Comparison of ENCODE assay signal across 9 cellular contexts in the genomic region with DNA sequence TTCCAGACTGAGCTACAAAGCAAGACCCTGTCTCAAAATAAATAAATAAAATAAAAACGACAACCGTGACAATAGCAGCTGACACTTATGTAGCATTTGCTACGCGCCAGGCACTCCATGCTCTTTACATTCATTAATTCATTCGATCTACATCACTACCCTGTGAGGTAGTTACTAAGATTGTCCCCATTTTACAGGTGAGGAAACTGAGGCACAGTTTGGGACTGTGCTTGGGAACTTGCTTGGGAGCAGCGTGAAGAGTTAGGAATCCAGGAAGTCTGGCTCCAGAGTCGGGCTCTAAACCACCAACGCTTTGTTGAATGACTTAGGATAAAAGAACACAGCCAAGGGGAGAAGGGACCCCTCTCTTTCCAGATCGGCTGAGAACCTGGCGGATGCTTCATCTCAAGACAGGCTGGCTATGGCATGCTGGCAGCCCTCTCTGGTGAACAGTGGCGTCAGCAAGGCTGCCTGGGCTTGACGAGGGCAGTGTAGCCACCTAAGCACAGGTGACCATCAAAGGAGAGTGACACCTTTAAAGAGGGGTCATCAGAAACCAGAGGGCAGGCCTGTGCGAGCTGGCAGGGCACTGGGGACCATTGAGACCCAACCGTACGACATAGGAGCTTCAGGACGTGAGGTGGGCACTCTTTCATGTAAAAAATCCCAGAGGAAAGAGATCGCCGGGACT. TPM values are rescaled to one million over a fixed set of nuclear protein-coding genes. Genes with fewer than 3 reads are reported as not detected.
DNase-seq lines count a peak whose midpoint lies in the region; ATAC-seq and TF ChIP-seq lines count a peak whose summit lies in the region.
"Had no signal": no experiment of that assay in that cellular context is flagged by ENCODE, and none has a peak within 500 bp of the region (broad histone marks: within the 10 kb centered on the region; RNA-seq: fewer than 3 reads in every experiment).

No MANE protein-coding gene starts in this region.

- no peaks in the 10 kb centered on the region for H4K20me1 ChIP-seq in neural progenitor cell (ENCODE audit: low read depth)

- H3K4me2 ChIP-seq in neural progenitor cell, result peak overlapping the region; percentile 85

- H2AFZ ChIP-seq in neural progenitor cell (replicated peaks), result peak overlapping the region; percentile 99

- H3K4me3 ChIP-seq in GM12865 (ENCODE audit: low read depth, low read length), result peak overlapping the region; percentile 96
- peak overlapping the region; percentile 89 for H3K4me3 ChIP-seq in MG63
- H3K4me3 ChIP-seq in endodermal cell (ENCODE audit: low read length), result peak overlapping the region; percentile 99
- peak overlapping the region; percentile 83 for H3K4me3 ChIP-seq in neural progenitor cell

- H3K79me2 ChIP-seq in neural progenitor cell (ENCODE audit: low read depth), result peaks cover 27% of the 10 kb centered on the region

- H3K27ac ChIP-seq in endodermal cell (ENCODE audit: low read depth, low read length), result peak overlapping the region; percentile 100
- peak overlapping the region; percentile 98 for H3K27ac ChIP-seq in neural progenitor cell

- TF ChIP-seq CTCF in GM12865 (IDR thresholded peaks at IDR 0.05; ENCODE audit: insufficient read depth, low read depth, low read length, missing control alignments) (no peak), endodermal cell (conservative IDR thresholded peaks at IDR 0.05) (no peak), neural progenitor cell (IDR thresholded peaks at IDR 0.05) (no peak)

- DNase-seq in GM12865 (ENCODE audit: low read depth) (no peak), MG63 (no peak), endodermal cell (no peak), neural progenitor cell (ENCODE audit: low spot score) (no peak), Ammon's horn (ENCODE audit: low spot score) (no peak), NCI-H1417 treated with DMSO at 0.1 percent for 48 hours (lab: John Stamatoyannopoulos, UW) (no peak)
- DNase-seq in stimulated activated CD4-positive, alpha-beta T cell treated with anti-CD3 and anti-CD28 coated beads, Interleukin-4, amount 100 ng/mL, for 4 hours, result no peak

- H3K4me1 Mint-ChIP-seq in endodermal cell (peaks cover 4% of the 10 kb centered on the region), neural progenitor cell (peaks cover 21% of the 10 kb centered on the region)

- H3K9ac ChIP-seq in endodermal cell (ENCODE audit: extremely low read depth, low read length, poor library complexity, severe bottlenecking) (peak overlapping the region; percentile 96), neural progenitor cell (peak overlapping the region; percentile 98)

- H3K27me3 ChIP-seq in MG63 (no peaks in the 10 kb centered on the region), endodermal cell (ENCODE audit: control insufficient read depth, insufficient read depth, low read length, poor library complexity, severe bottlenecking) (no peaks in the 10 kb centered on the region), neural progenitor cell (no peaks in the 10 kb centered on the region)

- 29 to 37% methylated on average over 17 to 18 of the region's 18 CpGs for WGBS in endodermal cell (ENCODE audit: insufficient coverage in 1 of 2, insufficient read length in 1 of 2), 2 experiments

- H3K4me1 ChIP-seq in endodermal cell (ENCODE audit: control insufficient read depth, insufficient read depth, low read length) (no peaks in the 10 kb centered on the region), neural progenitor cell (peaks cover 9% of the 10 kb centered on the region)

- no peaks in the 10 kb centered on the region for H3K9me3 ChIP-seq in MG63
- no peaks in the 10 kb centered on the region for H3K9me3 ChIP-seq in endodermal cell (ENCODE audit: control insufficient read depth, low read length)
- H3K9me3 ChIP-seq in neural progenitor cell (ENCODE audit: low read depth), result no peaks in the 10 kb centered on the region

- ATAC-seq in HG03571 (IDR thresholded peaks at IDR 0.05; ENCODE audit: unreplicated experiment), result no peak

- peak overlapping the region; percentile 99 for H3K27ac Mint-ChIP-seq in endodermal cell
- peak overlapping the region; percentile 92 for H3K27ac Mint-ChIP-seq in neural progenitor cell

- H3K36me3 ChIP-seq in MG63, result no peaks in the 10 kb centered on the region; the same call in 1 of the 2 replicates
- H3K36me3 ChIP-seq in endodermal cell (ENCODE audit: control insufficient read depth, insufficient read depth, low read length), result peaks cover 16% of the 10 kb centered on the region
- H3K36me3 ChIP-seq in neural progenitor cell, result no peaks in the 10 kb centered on the region

- H3K27me3 Mint-ChIP-seq in endodermal cell (ENCODE audit: insufficient read depth) (no peaks in the 10 kb centered on the region), neural progenitor cell (ENCODE audit: insufficient read depth, low read depth) (peaks cover 2% of the 10 kb centered on the region)

- peaks cover 25% of the 10 kb centered on the region for H3K36me3 Mint-ChIP-seq in endodermal cell (ENCODE audit: low read depth)
- H3K36me3 Mint-ChIP-seq in neural progenitor cell, result peaks cover 8% of the 10 kb centered on the region

- H3K4me3 Mint-ChIP-seq in endodermal cell (peak overlapping the region; percentile 88), neural progenitor cell (peak overlapping the region; percentile 93)

- H3K9me3 Mint-ChIP-seq in endodermal cell (no peaks in the 10 kb centered on the region), neural progenitor cell (no peaks in the 10 kb centered on the region)

- H3F3A ChIP-seq in neural progenitor cell (ENCODE audit: low read depth), result peaks cover 3% of the 10 kb centered on the region

RNA-seq across cellular contexts. Expression of a gene that starts 0.6 kb away (rescaled TPM):
- 20.8 and 34.5 TPM in 2 replicates for total RNA-seq in MG63 (2014; rRNA removed; shearing (Covaris generic); ENCODE audit: low replicate concordance)
- total RNA-seq in endodermal cell (10 to 100 TPM; 13.4 to 14.3 TPM), neural progenitor cell (ENCODE audit: low replicate concordance) (0.69 and 12.1 TPM in 2 replicates)
- 7.8 TPM for polyA plus RNA-seq in endodermal cell (2013, experiment 1 of 2)
- polyA plus RNA-seq in endodermal cell (2013, experiment 2 of 2), result 7.8 TPM

RNA-seq across cellular contexts. Expression of a gene that starts 6.2 kb away (rescaled TPM):
- 20.8 and 31.1 TPM in 2 replicates for total RNA-seq in MG63 (2014; rRNA removed; shearing (Covaris generic); ENCODE audit: low replicate concordance)
- total RNA-seq in endodermal cell (10 to 100 TPM; 56.7 to 65.1 TPM), neural progenitor cell (ENCODE audit: low replicate concordance) (16.4 and 56.1 TPM in 2 replicates)
- 49.5 TPM for polyA plus RNA-seq in endodermal cell (2013, experiment 1 of 2)
- 52.5 TPM for polyA plus RNA-seq in endodermal cell (2013, experiment 2 of 2)

RNA-seq across cellular contexts. Expression of a gene that starts 16.6 kb away (rescaled TPM):
- not detected in 2 replicates for total RNA-seq in MG63 (2014; rRNA removed; shearing (Covaris generic); ENCODE audit: low replicate concordance)
- total RNA-seq in endodermal cell (not detected), neural progenitor cell (ENCODE audit: low replicate concordance) (not detected in 2 replicates)
- not detected for polyA plus RNA-seq in endodermal cell (2013, experiment 1 of 2)
- polyA plus RNA-seq in endodermal cell (2013, experiment 2 of 2), result not detected
- total RNA-seq: SK-MEL-5 had no signal

RNA-seq across cellular contexts. Expression of a gene that starts 19.6 kb away (rescaled TPM):
- not detected in 2 replicates for total RNA-seq in MG63 (2014; rRNA removed; shearing (Covaris generic); ENCODE audit: low replicate concordance)
- total RNA-seq in endodermal cell, result not detected
- polyA plus RNA-seq in endodermal cell (2013, experiment 1 of 2), result 1.4 TPM
- 1.5 TPM for polyA plus RNA-seq in endodermal cell (2013, experiment 2 of 2)
- 0.81 and 1.7 TPM in 2 replicates for total RNA-seq in neural progenitor cell (ENCODE audit: low replicate concordance)
- total RNA-seq: SK-MEL-5 had no signal

RNA-seq across cellular contexts. Expression of a gene that starts 39.1 kb away (rescaled TPM):
- not detected in 2 replicates for total RNA-seq in MG63 (2014; rRNA removed; shearing (Covaris generic); ENCODE audit: low replicate concordance)
- total RNA-seq in endodermal cell, result 1 to 10 TPM; 4.6 to 5.7 TPM
- polyA plus RNA-seq in endodermal cell (2013, experiment 1 of 2), result 0.75 TPM
- 0.62 TPM for polyA plus RNA-seq in endodermal cell (2013, experiment 2 of 2)
- total RNA-seq in neural progenitor cell (ENCODE audit: low replicate concordance), result not detected in 2 replicates
- total RNA-seq: SK-MEL-5 had no signal
